ENCODE assay signal across 2 cellular contexts in the genomic region with DNA sequence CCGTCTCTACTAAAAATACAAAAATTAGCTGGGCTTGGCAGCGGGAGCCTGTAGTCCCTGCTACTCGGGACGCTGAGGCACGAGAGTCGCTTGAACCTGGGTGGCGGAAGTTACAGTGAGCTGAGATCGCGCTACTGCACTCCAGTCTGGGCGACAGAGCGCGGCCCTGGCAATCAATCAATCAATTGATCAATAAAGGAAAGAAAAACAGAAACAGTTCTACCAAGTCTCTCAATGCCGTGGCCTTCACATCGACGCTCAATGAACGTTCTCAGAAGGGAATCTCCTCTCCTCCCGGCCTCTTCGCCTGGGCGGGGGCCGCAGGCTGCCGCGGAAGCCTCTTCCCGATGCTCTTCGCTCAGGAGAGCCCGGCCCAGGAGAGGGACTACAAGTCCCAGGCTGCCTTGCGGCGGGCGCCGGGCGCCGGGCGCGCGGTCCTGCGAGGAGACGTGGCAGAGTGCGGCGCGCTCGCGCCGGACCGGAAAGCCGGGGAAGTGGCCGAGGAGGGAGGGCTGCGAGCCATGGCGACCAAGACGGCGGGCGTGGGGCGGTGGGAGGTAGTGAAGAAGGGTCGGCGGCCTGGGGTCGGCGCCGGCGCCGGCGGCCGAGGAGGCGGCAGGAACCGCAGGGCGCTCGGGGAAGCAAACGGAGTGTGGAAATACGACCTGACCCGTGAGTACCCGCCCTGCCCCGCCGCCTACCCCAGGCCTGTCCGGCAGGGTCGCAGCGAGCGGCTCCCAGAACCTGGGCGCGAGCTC.
TF ChIP-seq lines count a peak whose summit lies in the region.

Gene TMEM214 (plus strand): TSS at position 471 of the 758 bp plus-strand sequence. CDS start 51 bp downstream, at position 522.

TF ChIP-seq in HCT116, 20 proteins besides CTCF, POLR2A, EP300 and RAD21 (continued from another document):
- TF ChIP-seq TCF7L2 (IDR thresholded peaks at IDR 0.05; ENCODE audit: borderline replicate concordance, extremely low read depth, insufficient read depth, insufficient read length) (no peak), SIN3A (IDR thresholded peaks at IDR 0.05; ENCODE audit: low read depth) (peak; percentile 78), ELF1 (IDR thresholded peaks at IDR 0.05; ENCODE audit: borderline replicate concordance, low read depth) (no peak; the same call in 1 of the 2 replicates), POLR2AphosphoS5 (IDR thresholded peaks at IDR 0.05; ENCODE audit: low read depth, low read length) (peak; percentile 88), ZBTB33 (IDR thresholded peaks at IDR 0.05; ENCODE audit: extremely low read depth, insufficient replicate concordance, low read length) (peak; percentile 75), SP1 (IDR thresholded peaks at IDR 0.05; ENCODE audit: low read depth) (no peak), JUND (IDR thresholded peaks at IDR 0.05) (no peak), ZFX (IDR thresholded peaks at IDR 0.05) (peak; percentile 76), EZH2phosphoT487 (IDR thresholded peaks at IDR 0.05; ENCODE audit: borderline replicate concordance) (no peak), CEBPB (IDR thresholded peaks at IDR 0.05; ENCODE audit: low read depth) (no peak), EZH2 (IDR thresholded peaks at IDR 0.05) (no peak), FOSL1 (IDR thresholded peaks at IDR 0.05; ENCODE audit: low read depth) (no peak), EGR1 (IDR thresholded peaks at IDR 0.05; ENCODE audit: low read depth) (0 out of 2 replicates have a peak, but pooled peaks have one; percentile 3), ZNF274 (IDR thresholded peaks at IDR 0.05; ENCODE audit: low read depth, low read length) (no peak), CBX3 (IDR thresholded peaks at IDR 0.05; ENCODE audit: low read depth) (no peak), REST (IDR thresholded peaks at IDR 0.05; ENCODE audit: low read depth) (no peak), YY1 (IDR thresholded peaks at IDR 0.05; ENCODE audit: extremely low read depth, insufficient replicate concordance, low read depth, low read length) (peak; percentile 83)
- TF ChIP-seq, protein P1, sequence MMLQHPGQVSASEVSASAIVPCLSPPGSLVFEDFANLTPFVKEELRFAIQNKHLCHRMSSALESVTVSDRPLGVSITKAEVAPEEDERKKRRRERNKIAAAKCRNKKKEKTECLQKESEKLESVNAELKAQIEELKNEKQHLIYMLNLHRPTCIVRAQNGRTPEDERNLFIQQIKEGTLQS (IDR thresholded peaks at IDR 0.05), result no peak
- TF ChIP-seq, protein P2, sequence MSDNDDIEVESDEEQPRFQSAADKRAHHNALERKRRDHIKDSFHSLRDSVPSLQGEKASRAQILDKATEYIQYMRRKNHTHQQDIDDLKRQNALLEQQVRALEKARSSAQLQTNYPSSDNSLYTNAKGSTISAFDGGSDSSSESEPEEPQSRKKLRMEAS (IDR thresholded peaks at IDR 0.05), result peak; percentile 66; the same call in 1 of the 2 replicates

TF ChIP-seq in SK-N-SH, 30 proteins besides CTCF, POLR2A, EP300 and RAD21 (continued from another document):
- TF ChIP-seq PBX3 (IDR thresholded peaks at IDR 0.05) (0 out of 2 replicates have a peak, but pooled peaks have one; percentile 36), ELF1 (IDR thresholded peaks at IDR 0.05) (peak; percentile 62), ZBTB33 (IDR thresholded peaks at IDR 0.05; ENCODE audit: borderline replicate concordance, low read depth) (peak; percentile 45), NRF1 (IDR thresholded peaks at IDR 0.05; ENCODE audit: low read depth, low read length) (peak; percentile 54), MXI1 (IDR thresholded peaks at IDR 0.05; ENCODE audit: low read depth, low read length) (peak; percentile 96), CHD2 (IDR thresholded peaks at IDR 0.05; ENCODE audit: low read length, partially characterized antibody) (peak; percentile 91), TAF1 (IDR thresholded peaks at IDR 0.05; ENCODE audit: borderline replicate concordance, low read depth, low read length) (peak; percentile 76), POLR2AphosphoS5 (IDR thresholded peaks at IDR 0.05; ENCODE audit: low read depth, low read length) (peak; percentile 85), SMC3 (IDR thresholded peaks at IDR 0.05; ENCODE audit: low read depth, low read length) (no peak), EZH2phosphoT487 (IDR thresholded peaks at IDR 0.05; ENCODE audit: borderline replicate concordance, low read depth) (no peak), SIN3A (IDR thresholded peaks at IDR 0.05; ENCODE audit: borderline replicate concordance, low read depth, low read length) (peak; percentile 90; the same call in 1 of the 2 replicates), RFX5 (IDR thresholded peaks at IDR 0.05; ENCODE audit: low read length) (no peak), RCOR1 (IDR thresholded peaks at IDR 0.05; ENCODE audit: low read length) (0 out of 2 replicates have a peak, but pooled peaks have one; percentile 55)
- TF ChIP-seq, protein P3, sequence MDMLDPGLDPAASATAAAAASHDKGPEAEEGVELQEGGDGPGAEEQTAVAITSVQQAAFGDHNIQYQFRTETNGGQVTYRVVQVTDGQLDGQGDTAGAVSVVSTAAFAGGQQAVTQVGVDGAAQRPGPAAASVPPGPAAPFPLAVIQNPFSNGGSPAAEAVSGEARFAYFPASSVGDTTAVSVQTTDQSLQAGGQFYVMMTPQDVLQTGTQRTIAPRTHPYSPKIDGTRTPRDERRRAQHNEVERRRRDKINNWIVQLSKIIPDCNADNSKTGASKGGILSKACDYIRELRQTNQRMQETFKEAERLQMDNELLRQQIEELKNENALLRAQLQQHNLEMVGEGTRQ (IDR thresholded peaks at IDR 0.05; ENCODE audit: borderline replicate concordance, low read depth, low read length), result no peak
- TF ChIP-seq, protein P4, sequence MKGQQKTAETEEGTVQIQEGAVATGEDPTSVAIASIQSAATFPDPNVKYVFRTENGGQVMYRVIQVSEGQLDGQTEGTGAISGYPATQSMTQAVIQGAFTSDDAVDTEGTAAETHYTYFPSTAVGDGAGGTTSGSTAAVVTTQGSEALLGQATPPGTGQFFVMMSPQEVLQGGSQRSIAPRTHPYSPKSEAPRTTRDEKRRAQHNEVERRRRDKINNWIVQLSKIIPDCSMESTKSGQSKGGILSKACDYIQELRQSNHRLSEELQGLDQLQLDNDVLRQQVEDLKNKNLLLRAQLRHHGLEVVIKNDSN (IDR thresholded peaks at IDR 0.05; ENCODE audit: borderline replicate concordance, low read depth), result no peak
